Comparison of ENCODE assay signal across 8 cellular contexts in the genomic region with DNA sequence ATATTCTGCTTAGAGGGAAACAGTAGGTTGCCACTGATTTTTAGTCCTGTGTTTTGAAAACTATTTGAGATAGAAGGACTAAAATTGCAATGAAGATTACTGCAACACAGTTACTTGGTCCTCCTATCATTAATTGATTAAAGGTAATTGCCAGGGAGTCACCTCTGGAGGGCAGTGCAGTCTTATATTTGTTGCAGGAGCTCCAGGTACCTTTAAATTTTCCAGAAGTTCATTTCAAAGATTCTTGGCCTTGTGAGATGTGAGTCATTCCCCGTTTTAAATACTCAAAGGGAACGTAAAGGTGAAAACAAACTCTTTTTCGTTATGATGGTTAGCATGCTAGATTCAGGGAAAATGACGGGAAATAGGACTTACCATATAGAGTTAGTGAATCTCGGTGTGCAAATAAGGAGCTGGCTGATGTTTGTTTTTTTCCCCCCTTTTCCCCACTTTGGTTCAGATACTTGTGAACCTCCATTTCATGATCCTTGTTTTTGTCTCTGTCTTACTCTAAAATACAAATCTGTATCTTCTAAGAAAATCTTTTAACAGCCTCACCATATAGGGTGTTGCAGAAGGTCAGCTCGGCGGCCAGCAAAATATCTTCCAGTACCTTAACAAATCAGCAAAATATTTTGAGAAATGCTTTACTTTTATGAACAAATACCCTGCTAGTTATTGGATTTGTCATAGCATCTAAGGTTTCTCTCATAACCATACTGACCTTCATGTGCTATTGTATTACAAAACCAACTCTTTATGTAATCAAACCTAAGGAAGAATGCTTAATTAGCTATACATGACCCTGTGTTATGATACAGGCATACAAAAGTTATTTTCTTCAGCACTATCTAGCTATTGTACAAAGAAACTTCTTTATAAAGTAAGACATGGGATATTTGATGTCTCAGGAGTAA.
DNase-seq lines count a peak whose midpoint lies in the region; ATAC-seq, FAIRE-seq and TF ChIP-seq lines count a peak whose summit lies in the region.

No MANE protein-coding gene starts in this region.

- H3K4me2 ChIP-seq in hepatocyte = peak overlapping the region; percentile 25

- peak; percentile 86 for FAIRE-seq in GM18507 (lab: Jason Lieb, UNC)

- peak; percentile 62 for ATAC-seq in HG03103 (IDR thresholded peaks at IDR 0.05; ENCODE audit: low read depth, unreplicated experiment)

- DNase-seq in AG20443 (ENCODE audit: low spot score) (peak; percentile 66), GM18507 (ENCODE audit: extremely low spot score, insufficient read length, low read depth) (no peak), NCI-H2227 (lab: John Stamatoyannopoulos, UW; ENCODE audit: unreplicated experiment) (peak; percentile 49), astrocyte of the cerebellum (ENCODE audit: low read depth) (peak; percentile 76), hepatocyte (ENCODE audit: low spot score) (peak; percentile 73), smooth muscle cell of the brain vasculature (ENCODE audit: low read depth, low spot score) (peak; percentile 31), ecto neural progenitor cell (ENCODE audit: low spot score) (no peak)

- no peaks in the 10 kb centered on the region for H4K20me1 ChIP-seq in hepatocyte (ENCODE audit: insufficient read depth, poor library complexity, severe bottlenecking)

- peak overlapping the region; percentile 13 for H2AFZ ChIP-seq in hepatocyte

- H3K9me2 ChIP-seq in hepatocyte (replicated peaks; ENCODE audit: insufficient read depth) = no peaks in the 10 kb centered on the region

- TF ChIP-seq CTCF in astrocyte of the cerebellum (IDR thresholded peaks at IDR 0.05; ENCODE audit: low read depth, low read length, missing control alignments) = peak; percentile 58
- peak; percentile 79 for TF ChIP-seq CTCF in hepatocyte (IDR thresholded peaks at IDR 0.05; ENCODE audit: poor library complexity)

- peaks cover 9% of the 10 kb centered on the region for H3K4me1 ChIP-seq in hepatocyte (ENCODE audit: insufficient read depth)

- H3K9me3 ChIP-seq in hepatocyte (ENCODE audit: low read depth) = no peaks in the 10 kb centered on the region

- no peaks in the 10 kb centered on the region for H3K36me3 ChIP-seq in hepatocyte (replicated peaks; ENCODE audit: insufficient read depth, low read depth)

- peak overlapping the region; percentile 11 for H3K27ac ChIP-seq in hepatocyte

- in situ Hi-C loops in astrocyte of the cerebellum (cut with HindIII; ENCODE audit: low sequenced_read_pairs) = loop anchor here (5.0 to 25.0 kb wide), 2 partner anchors 200 to 1310 kb away; no protein-coding TSS in a partner anchor

- H3K27me3 ChIP-seq in hepatocyte = no peaks in the 10 kb centered on the region

- H3K4me3 ChIP-seq in astrocyte of the cerebellum (ENCODE audit: low read depth, low read length) (no peak overlapping the region), hepatocyte (no peak overlapping the region)

- WGBS in hepatocyte (ENCODE audit: low lambda C conversion rate, missing lambda C conversion rate) = 42% methylated on average over 7 of the region's 7 CpGs

- no peaks in the 10 kb centered on the region for H3K79me2 ChIP-seq in hepatocyte

Comparison
In these comparisons a context has a peak if more than half of its experiments do, and no peak if none do; other contexts are left out.
1. DNase-seq: peak in AG20443 (single experiment), NCI-H2227 (single experiment), astrocyte of the cerebellum (single experiment), hepatocyte (single experiment) and smooth muscle cell of the brain vasculature (single experiment); none in GM18507 (single experiment) and ecto neural progenitor cell (single experiment).